1 cellular context compared by ENCODE assay signal in the genomic region with DNA sequence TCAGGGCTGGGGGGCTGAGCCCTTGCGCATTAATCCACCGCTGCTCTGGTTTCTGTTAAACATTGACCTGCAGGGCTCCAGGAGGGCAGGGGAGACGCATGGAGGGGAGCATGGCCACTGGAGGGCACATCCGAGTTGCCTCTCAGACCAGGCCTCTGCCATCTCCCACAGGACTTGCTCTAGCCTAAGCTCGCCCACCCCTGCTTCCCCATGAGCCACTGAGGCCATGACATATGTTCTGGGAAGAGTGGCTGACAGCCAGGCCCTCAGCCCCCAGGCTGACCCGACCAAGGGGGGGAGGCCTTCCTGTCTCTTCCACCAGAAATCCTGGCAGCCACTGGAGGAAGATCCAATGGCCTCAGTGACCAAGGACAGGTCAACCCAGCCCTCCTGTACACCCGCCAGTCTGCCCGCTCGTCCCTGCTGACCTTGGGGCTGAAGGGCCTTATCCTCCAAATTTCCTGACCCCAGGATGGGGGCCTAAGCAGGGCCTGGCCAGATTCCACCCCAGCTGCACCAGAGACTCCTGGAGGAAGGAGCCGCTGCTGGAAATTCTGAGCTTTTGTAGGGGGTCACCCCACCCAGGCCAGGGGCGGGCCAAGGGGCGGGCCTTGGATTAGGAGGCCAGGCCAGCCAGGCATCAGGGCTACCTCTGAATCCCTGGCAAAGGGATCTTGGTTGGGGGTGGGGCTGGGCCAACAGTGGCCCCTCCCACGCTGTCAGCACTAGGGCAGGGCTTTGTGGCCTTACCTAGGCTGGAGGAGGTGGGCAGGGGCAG.
TF ChIP-seq lines count a peak whose summit lies in the region.

A gene with protein sequence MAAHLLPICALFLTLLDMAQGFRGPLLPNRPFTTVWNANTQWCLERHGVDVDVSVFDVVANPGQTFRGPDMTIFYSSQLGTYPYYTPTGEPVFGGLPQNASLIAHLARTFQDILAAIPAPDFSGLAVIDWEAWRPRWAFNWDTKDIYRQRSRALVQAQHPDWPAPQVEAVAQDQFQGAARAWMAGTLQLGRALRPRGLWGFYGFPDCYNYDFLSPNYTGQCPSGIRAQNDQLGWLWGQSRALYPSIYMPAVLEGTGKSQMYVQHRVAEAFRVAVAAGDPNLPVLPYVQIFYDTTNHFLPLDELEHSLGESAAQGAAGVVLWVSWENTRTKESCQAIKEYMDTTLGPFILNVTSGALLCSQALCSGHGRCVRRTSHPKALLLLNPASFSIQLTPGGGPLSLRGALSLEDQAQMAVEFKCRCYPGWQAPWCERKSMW (minus strand): TSS at position 537 of the 778 bp plus-strand sequence. CDS start 618 bp downstream, outside the sequence.

TF ChIP-seq in K562, 482 proteins besides CTCF, POLR2A, EP300 and RAD21 (continued from another document and continues in another):
- TF ChIP-seq CREB3 (tag; conservative IDR thresholded peaks at IDR 0.05; ENCODE audit: low read depth) (no peak), MBD2 (IDR thresholded peaks at IDR 0.05; ENCODE audit: borderline replicate concordance, low read depth) (0 out of 2 replicates have a peak, but pooled peaks have one; percentile 23), MCM5 (IDR thresholded peaks at IDR 0.05; ENCODE audit: low read depth) (no peak), NR2C2 (CRISPR knock-in tag; IDR thresholded peaks at IDR 0.05) (no peak), NR2C2 (tag; IDR thresholded peaks at IDR 0.05) (peak; percentile 23; the same call in 1 of the 2 replicates), NFATC3 (IDR thresholded peaks at IDR 0.05) (no peak), ZNF263 (CRISPR knock-in tag; IDR thresholded peaks at IDR 0.05; ENCODE audit: borderline replicate concordance) (no peak), NCOA4 (IDR thresholded peaks at IDR 0.05; ENCODE audit: partially characterized antibody) (no peak), ZNF347 (CRISPR knock-in tag; IDR thresholded peaks at IDR 0.05; ENCODE audit: low read depth) (no peak), KLF6 (CRISPR knock-in tag; IDR thresholded peaks at IDR 0.05; ENCODE audit: borderline replicate concordance) (no peak), SMAD4 (CRISPR knock-in tag; conservative IDR thresholded peaks at IDR 0.05) (no peak), FOXM1 (IDR thresholded peaks at IDR 0.05; ENCODE audit: low read depth) (no peak), FOXM1 (CRISPR knock-in tag; IDR thresholded peaks at IDR 0.05; ENCODE audit: low read depth) (no peak), SRSF9 (IDR thresholded peaks at IDR 0.05; ENCODE audit: borderline replicate concordance, low read depth, low read length) (no peak), ZNF778 (CRISPR knock-in tag; IDR thresholded peaks at IDR 0.05) (no peak), ZNF3 (CRISPR knock-in tag; IDR thresholded peaks at IDR 0.05) (no peak), GABPA (tag; conservative IDR thresholded peaks at IDR 0.05; ENCODE audit: low read depth) (no peak), NUFIP1 (IDR thresholded peaks at IDR 0.05; ENCODE audit: partially characterized antibody) (no peak), HSF4 (CRISPR knock-in tag; IDR thresholded peaks at IDR 0.05; ENCODE audit: borderline replicate concordance) (no peak), EWSR1 (IDR thresholded peaks at IDR 0.05; ENCODE audit: borderline replicate concordance, low read depth, partially characterized antibody) (no peak), GATAD2A (IDR thresholded peaks at IDR 0.05) (no peak), RNF2 (IDR thresholded peaks at IDR 0.05) (no peak), PHB (CRISPR knock-in tag; IDR thresholded peaks at IDR 0.05) (no peak), RBM39 (optimal IDR thresholded peaks at IDR 0.05; ENCODE audit: low read depth, low read length) (no peak), HNRNPK (IDR thresholded peaks at IDR 0.05; ENCODE audit: low read depth, low read length, poor library complexity, severe bottlenecking) (no peak), NONO (IDR thresholded peaks at IDR 0.05; ENCODE audit: low read depth in 2 of 2, low read length in 1 of 2) (no peak)
- TF ChIP-seq, protein P1, sequence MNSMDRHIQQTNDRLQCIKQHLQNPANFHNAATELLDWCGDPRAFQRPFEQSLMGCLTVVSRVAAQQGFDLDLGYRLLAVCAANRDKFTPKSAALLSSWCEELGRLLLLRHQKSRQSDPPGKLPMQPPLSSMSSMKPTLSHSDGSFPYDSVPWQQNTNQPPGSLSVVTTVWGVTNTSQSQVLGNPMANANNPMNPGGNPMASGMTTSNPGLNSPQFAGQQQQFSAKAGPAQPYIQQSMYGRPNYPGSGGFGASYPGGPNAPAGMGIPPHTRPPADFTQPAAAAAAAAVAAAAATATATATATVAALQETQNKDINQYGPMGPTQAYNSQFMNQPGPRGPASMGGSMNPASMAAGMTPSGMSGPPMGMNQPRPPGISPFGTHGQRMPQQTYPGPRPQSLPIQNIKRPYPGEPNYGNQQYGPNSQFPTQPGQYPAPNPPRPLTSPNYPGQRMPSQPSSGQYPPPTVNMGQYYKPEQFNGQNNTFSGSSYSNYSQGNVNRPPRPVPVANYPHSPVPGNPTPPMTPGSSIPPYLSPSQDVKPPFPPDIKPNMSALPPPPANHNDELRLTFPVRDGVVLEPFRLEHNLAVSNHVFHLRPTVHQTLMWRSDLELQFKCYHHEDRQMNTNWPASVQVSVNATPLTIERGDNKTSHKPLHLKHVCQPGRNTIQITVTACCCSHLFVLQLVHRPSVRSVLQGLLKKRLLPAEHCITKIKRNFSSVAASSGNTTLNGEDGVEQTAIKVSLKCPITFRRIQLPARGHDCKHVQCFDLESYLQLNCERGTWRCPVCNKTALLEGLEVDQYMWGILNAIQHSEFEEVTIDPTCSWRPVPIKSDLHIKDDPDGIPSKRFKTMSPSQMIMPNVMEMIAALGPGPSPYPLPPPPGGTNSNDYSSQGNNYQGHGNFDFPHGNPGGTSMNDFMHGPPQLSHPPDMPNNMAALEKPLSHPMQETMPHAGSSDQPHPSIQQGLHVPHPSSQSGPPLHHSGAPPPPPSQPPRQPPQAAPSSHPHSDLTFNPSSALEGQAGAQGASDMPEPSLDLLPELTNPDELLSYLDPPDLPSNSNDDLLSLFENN (IDR thresholded peaks at IDR 0.05; ENCODE audit: low read depth in 2 of 2, low read length in 2 of 2) = no peak
- TF ChIP-seq, protein P2, sequence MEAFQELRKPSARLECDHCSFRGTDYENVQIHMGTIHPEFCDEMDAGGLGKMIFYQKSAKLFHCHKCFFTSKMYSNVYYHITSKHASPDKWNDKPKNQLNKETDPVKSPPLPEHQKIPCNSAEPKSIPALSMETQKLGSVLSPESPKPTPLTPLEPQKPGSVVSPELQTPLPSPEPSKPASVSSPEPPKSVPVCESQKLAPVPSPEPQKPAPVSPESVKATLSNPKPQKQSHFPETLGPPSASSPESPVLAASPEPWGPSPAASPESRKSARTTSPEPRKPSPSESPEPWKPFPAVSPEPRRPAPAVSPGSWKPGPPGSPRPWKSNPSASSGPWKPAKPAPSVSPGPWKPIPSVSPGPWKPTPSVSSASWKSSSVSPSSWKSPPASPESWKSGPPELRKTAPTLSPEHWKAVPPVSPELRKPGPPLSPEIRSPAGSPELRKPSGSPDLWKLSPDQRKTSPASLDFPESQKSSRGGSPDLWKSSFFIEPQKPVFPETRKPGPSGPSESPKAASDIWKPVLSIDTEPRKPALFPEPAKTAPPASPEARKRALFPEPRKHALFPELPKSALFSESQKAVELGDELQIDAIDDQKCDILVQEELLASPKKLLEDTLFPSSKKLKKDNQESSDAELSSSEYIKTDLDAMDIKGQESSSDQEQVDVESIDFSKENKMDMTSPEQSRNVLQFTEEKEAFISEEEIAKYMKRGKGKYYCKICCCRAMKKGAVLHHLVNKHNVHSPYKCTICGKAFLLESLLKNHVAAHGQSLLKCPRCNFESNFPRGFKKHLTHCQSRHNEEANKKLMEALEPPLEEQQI (IDR thresholded peaks at IDR 0.05) = no peak
- TF ChIP-seq, protein P3, sequence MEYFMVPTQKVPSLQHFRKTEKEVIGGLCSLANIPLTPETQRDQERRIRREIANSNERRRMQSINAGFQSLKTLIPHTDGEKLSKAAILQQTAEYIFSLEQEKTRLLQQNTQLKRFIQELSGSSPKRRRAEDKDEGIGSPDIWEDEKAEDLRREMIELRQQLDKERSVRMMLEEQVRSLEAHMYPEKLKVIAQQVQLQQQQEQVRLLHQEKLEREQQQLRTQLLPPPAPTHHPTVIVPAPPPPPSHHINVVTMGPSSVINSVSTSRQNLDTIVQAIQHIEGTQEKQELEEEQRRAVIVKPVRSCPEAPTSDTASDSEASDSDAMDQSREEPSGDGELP (CRISPR knock-in tag; IDR thresholded peaks at IDR 0.05; ENCODE audit: borderline replicate concordance) = peak; percentile 33; the same call in 1 of the 2 replicates
- TF ChIP-seq, protein P4, sequence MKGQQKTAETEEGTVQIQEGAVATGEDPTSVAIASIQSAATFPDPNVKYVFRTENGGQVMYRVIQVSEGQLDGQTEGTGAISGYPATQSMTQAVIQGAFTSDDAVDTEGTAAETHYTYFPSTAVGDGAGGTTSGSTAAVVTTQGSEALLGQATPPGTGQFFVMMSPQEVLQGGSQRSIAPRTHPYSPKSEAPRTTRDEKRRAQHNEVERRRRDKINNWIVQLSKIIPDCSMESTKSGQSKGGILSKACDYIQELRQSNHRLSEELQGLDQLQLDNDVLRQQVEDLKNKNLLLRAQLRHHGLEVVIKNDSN (CRISPR knock-in tag; IDR thresholded peaks at IDR 0.05) = no peak
- TF ChIP-seq, protein P5, sequence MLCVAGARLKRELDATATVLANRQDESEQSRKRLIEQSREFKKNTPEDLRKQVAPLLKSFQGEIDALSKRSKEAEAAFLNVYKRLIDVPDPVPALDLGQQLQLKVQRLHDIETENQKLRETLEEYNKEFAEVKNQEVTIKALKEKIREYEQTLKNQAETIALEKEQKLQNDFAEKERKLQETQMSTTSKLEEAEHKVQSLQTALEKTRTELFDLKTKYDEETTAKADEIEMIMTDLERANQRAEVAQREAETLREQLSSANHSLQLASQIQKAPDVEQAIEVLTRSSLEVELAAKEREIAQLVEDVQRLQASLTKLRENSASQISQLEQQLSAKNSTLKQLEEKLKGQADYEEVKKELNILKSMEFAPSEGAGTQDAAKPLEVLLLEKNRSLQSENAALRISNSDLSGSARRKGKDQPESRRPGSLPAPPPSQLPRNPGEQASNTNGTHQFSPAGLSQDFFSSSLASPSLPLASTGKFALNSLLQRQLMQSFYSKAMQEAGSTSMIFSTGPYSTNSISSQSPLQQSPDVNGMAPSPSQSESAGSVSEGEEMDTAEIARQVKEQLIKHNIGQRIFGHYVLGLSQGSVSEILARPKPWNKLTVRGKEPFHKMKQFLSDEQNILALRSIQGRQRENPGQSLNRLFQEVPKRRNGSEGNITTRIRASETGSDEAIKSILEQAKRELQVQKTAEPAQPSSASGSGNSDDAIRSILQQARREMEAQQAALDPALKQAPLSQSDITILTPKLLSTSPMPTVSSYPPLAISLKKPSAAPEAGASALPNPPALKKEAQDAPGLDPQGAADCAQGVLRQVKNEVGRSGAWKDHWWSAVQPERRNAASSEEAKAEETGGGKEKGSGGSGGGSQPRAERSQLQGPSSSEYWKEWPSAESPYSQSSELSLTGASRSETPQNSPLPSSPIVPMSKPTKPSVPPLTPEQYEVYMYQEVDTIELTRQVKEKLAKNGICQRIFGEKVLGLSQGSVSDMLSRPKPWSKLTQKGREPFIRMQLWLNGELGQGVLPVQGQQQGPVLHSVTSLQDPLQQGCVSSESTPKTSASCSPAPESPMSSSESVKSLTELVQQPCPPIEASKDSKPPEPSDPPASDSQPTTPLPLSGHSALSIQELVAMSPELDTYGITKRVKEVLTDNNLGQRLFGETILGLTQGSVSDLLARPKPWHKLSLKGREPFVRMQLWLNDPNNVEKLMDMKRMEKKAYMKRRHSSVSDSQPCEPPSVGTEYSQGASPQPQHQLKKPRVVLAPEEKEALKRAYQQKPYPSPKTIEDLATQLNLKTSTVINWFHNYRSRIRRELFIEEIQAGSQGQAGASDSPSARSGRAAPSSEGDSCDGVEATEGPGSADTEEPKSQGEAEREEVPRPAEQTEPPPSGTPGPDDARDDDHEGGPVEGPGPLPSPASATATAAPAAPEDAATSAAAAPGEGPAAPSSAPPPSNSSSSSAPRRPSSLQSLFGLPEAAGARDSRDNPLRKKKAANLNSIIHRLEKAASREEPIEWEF (CRISPR knock-in tag; IDR thresholded peaks at IDR 0.05) = no peak
- TF ChIP-seq, protein P6, sequence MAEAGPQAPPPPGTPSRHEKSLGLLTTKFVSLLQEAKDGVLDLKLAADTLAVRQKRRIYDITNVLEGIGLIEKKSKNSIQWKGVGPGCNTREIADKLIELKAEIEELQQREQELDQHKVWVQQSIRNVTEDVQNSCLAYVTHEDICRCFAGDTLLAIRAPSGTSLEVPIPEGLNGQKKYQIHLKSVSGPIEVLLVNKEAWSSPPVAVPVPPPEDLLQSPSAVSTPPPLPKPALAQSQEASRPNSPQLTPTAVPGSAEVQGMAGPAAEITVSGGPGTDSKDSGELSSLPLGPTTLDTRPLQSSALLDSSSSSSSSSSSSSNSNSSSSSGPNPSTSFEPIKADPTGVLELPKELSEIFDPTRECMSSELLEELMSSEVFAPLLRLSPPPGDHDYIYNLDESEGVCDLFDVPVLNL (CRISPR knock-in tag; IDR thresholded peaks at IDR 0.05; ENCODE audit: low read depth) = no peak
- TF ChIP-seq, protein P7, sequence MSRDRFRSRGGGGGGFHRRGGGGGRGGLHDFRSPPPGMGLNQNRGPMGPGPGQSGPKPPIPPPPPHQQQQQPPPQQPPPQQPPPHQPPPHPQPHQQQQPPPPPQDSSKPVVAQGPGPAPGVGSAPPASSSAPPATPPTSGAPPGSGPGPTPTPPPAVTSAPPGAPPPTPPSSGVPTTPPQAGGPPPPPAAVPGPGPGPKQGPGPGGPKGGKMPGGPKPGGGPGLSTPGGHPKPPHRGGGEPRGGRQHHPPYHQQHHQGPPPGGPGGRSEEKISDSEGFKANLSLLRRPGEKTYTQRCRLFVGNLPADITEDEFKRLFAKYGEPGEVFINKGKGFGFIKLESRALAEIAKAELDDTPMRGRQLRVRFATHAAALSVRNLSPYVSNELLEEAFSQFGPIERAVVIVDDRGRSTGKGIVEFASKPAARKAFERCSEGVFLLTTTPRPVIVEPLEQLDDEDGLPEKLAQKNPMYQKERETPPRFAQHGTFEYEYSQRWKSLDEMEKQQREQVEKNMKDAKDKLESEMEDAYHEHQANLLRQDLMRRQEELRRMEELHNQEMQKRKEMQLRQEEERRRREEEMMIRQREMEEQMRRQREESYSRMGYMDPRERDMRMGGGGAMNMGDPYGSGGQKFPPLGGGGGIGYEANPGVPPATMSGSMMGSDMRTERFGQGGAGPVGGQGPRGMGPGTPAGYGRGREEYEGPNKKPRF (IDR thresholded peaks at IDR 0.05; ENCODE audit: low read depth, low read length) = no peak
- TF ChIP-seq, protein P8, sequence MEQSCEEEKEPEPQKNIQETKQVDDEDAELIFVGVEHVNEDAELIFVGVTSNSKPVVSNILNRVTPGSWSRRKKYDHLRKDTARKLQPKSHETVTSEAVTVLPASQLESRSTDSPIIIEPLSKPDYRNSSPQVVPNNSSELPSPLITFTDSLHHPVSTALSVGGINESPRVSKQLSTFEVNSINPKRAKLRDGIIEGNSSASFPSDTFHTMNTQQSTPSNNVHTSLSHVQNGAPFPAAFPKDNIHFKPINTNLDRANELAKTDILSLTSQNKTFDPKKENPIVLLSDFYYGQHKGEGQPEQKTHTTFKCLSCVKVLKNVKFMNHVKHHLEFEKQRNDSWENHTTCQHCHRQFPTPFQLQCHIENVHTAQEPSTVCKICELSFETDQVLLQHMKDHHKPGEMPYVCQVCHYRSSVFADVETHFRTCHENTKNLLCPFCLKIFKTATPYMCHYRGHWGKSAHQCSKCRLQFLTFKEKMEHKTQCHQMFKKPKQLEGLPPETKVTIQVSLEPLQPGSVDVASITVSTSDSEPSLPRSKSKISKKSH (CRISPR knock-in tag; IDR thresholded peaks at IDR 0.05) = no peak
